19 cellular contexts compared by ENCODE assay signal in the genomic region with DNA sequence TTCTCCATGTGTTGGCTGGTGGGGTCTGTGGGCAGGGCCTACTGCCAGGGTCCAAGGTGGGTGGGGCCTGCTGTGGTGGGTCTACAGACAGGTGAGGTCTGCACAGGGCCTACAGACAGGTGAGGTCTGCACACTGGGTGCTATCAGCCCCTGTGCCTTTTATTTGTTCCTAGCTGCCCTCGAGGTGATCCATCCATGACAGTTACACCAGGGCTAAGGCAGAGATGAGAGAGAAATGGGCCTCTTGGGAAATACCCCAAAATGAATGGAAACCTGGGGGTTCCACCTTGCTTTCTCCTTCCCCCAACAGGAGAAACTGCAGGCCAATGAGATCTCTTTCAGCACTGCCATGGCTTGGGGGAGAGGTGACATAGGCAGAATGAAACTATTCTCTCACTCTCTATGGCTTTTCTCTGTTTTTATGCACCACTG. TPM values are rescaled to one million over a fixed set of nuclear protein-coding genes. Genes with fewer than 3 reads are reported as not detected.
DNase-seq lines count a peak whose midpoint lies in the region; ATAC-seq, FAIRE-seq and TF ChIP-seq lines count a peak whose summit lies in the region.
"Had no signal": no experiment of that assay in that cellular context is flagged by ENCODE, and none has a peak within 500 bp of the region (broad histone marks: within the 10 kb centered on the region; RNA-seq: fewer than 3 reads in every experiment).

No MANE protein-coding gene starts in this region.

- no peak overlapping the region for H4K8ac ChIP-seq in neuronal stem cell (ENCODE audit: low read depth, low read length)

- WGBS in neuronal stem cell (ENCODE audit: extremely low coverage in 2 of 2, insufficient read length in 2 of 2, insufficient replicate concordance in 1 of 2), 2 donors: no CpG with 5 or more reads among the region's 1 CpG
- WGBS in sigmoid colon, 2 donors: 87 to 88% methylated on average over 1 of the region's 1 CpG

- intact Hi-C loops in sigmoid colon (cut with DNase I): no loop called here

- ATAC-seq in HG02885 (IDR thresholded peaks at IDR 0.05; ENCODE audit: poor library complexity, unreplicated experiment): peak; percentile 81
- ATAC-seq: T-cell had no signal

- H2BK5ac ChIP-seq in neuronal stem cell (ENCODE audit: low read length): no peak overlapping the region

- no peak overlapping the region for H3K27ac ChIP-seq in neuronal stem cell (replicated peaks; ENCODE audit: low read length)
- H3K27ac ChIP-seq in sigmoid colon: no peak overlapping the region
- no peak overlapping the region for H3K27ac ChIP-seq in Peyer's patch
- H3K27ac ChIP-seq: esophagus muscularis mucosa, prostate gland had no signal

- peak; percentile 44 for FAIRE-seq in GM18507 (lab: Jason Lieb, UNC)

- H2BK15ac ChIP-seq in neuronal stem cell (ENCODE audit: low read length): no peak overlapping the region

- no peak overlapping the region for H3K18ac ChIP-seq in neuronal stem cell (ENCODE audit: low read length)

- H3K4me1 ChIP-seq in neuronal stem cell (ENCODE audit: control insufficient read depth in 2 of 2, insufficient read depth in 1 of 2, low read depth in 1 of 2, low read length in 2 of 2) (no peaks in the 10 kb centered on the region), sigmoid colon (no peaks in the 10 kb centered on the region), Peyer's patch (no peaks in the 10 kb centered on the region)
- H3K4me1 ChIP-seq: prostate gland had no signal

- H3K9me3 ChIP-seq in neuronal stem cell (replicated peaks in 1 of 2; ENCODE audit: control insufficient read depth in 2 of 2, insufficient read depth in 1 of 2, low read depth in 1 of 2, low read length in 2 of 2) (peaks cover under 1 to 1% of the 10 kb centered on the region in 2 donors), sigmoid colon (peaks cover 0 to 7% (median 3%) of the 10 kb centered on the region in 4 donors), Peyer's patch (peaks cover 0 to 6% (median 2%) of the 10 kb centered on the region in 4 donors)
- H3K9me3 ChIP-seq: prostate gland had no signal

- no peak overlapping the region for H3K4me2 ChIP-seq in neuronal stem cell (ENCODE audit: insufficient read depth, low read length, poor library complexity, severe bottlenecking)

- H3K23ac ChIP-seq in neuronal stem cell (ENCODE audit: low read depth, low read length, poor library complexity): peak overlapping the region; percentile 80

- no peak overlapping the region for H2AK5ac ChIP-seq in neuronal stem cell (ENCODE audit: low read depth, low read length)

- no peak for TF ChIP-seq POLR2A in sigmoid colon (IDR thresholded peaks at IDR 0.05)
- TF ChIP-seq POLR2A in Peyer's patch (IDR thresholded peaks at IDR 0.05): no peak

- no peak overlapping the region for H3K9ac ChIP-seq in neuronal stem cell (ENCODE audit: low read depth, low read length, poor library complexity)

- no peaks in the 10 kb centered on the region for H3K36me3 ChIP-seq in neuronal stem cell (replicated peaks in 1 of 2; ENCODE audit: control insufficient read depth in 2 of 2, insufficient read depth in 2 of 2, low read length in 2 of 2)
- peaks cover 0 to 4% (median 1%) of the 10 kb centered on the region in 4 donors for H3K36me3 ChIP-seq in sigmoid colon
- peaks cover 0 to 12% (median 0%) of the 10 kb centered on the region in 3 donors for H3K36me3 ChIP-seq in Peyer's patch
- H3K36me3 ChIP-seq: prostate gland had no signal

- CTCF ChIA-PET in HEK293T (lab: Yijun Ruan, JAX): no interaction called here

- H3K4me3 ChIP-seq in neuronal stem cell (ENCODE audit: low read length in 2 of 2): no peak overlapping the region
- no peak overlapping the region for H3K4me3 ChIP-seq in sigmoid colon
- no peak overlapping the region for H3K4me3 ChIP-seq in Peyer's patch
- H3K4me3 ChIP-seq: esophagus muscularis mucosa, prostate gland had no signal

- no peak overlapping the region for H2BK120ac ChIP-seq in neuronal stem cell (ENCODE audit: low read depth, low read length)

- H3K27me3 ChIP-seq in neuronal stem cell (ENCODE audit: control insufficient read depth in 3 of 3, insufficient read depth in 3 of 3, low read depth in 1 of 3, low read length in 3 of 3) (no peaks in the 10 kb centered on the region), sigmoid colon (no peaks in the 10 kb centered on the region), Peyer's patch (no peaks in the 10 kb centered on the region)
- H3K27me3 ChIP-seq: esophagus muscularis mucosa had no signal

- H3K4ac ChIP-seq in neuronal stem cell (ENCODE audit: low read length): no peak overlapping the region

- peak; percentile 8 for DNase-seq in GM18507 (ENCODE audit: extremely low spot score, insufficient read length, low read depth)
- DNase-seq in GM20000 (ENCODE audit: low spot score): peak; percentile 80
- no peak for DNase-seq in neuronal stem cell (ENCODE audit: low spot score)
- DNase-seq in HEK293T (ENCODE audit: extremely low spot score): no peak
- DNase-seq in NOMO-1 (lab: John Stamatoyannopoulos, UW; ENCODE audit: unreplicated experiment in 2 of 2): no peak
- no peak for DNase-seq in sigmoid colon
- no peak for DNase-seq in Peyer's patch
- DNase-seq: activated CD4-positive, alpha-beta T cell treated with anti-CD3 and anti-CD28 coated beads for 4 hours; CD8-positive, alpha-beta memory T cell; cerebellar nuclear complex; GF-D8; Kasumi-1; stimulated activated CD4-positive, alpha-beta T cell treated with anti-CD3 and anti-CD28 coated beads, Interleukin-4, amount 100 ng/mL, for 4 hours; substantia nigra had no signal

- no peaks in the 10 kb centered on the region for H3K79me1 ChIP-seq in neuronal stem cell (ENCODE audit: low read depth, low read length)

- no peak overlapping the region for H3K14ac ChIP-seq in neuronal stem cell (ENCODE audit: low read length)

- TF ChIP-seq CTCF in GM20000 (IDR thresholded peaks at IDR 0.05; ENCODE audit: extremely low read depth, missing control alignments) (no peak), sigmoid colon (IDR thresholded peaks at IDR 0.05) (no peak), Peyer's patch (IDR thresholded peaks at IDR 0.05) (no peak)

- POLR2A ChIA-PET in HEK293T (lab: Yijun Ruan, JAX): no interaction called here

- no peak for TF ChIP-seq EP300 in sigmoid colon (IDR thresholded peaks at IDR 0.05)

- no peak overlapping the region for H2BK12ac ChIP-seq in neuronal stem cell (ENCODE audit: low read length)

- H2AFZ ChIP-seq in neuronal stem cell (ENCODE audit: low read length): no peak overlapping the region

- H4K91ac ChIP-seq in neuronal stem cell (ENCODE audit: low read depth, low read length, poor library complexity): no peak overlapping the region

TF ChIP-seq in HEK293T, 16 proteins besides CTCF, POLR2A, EP300 and RAD21:
- TF ChIP-seq TARDBP (IDR thresholded peaks at IDR 0.05): no peak
- TF ChIP-seq L3MBTL2 (conservative IDR thresholded peaks at IDR 0.05): no peak
- TF ChIP-seq, protein P1, sequence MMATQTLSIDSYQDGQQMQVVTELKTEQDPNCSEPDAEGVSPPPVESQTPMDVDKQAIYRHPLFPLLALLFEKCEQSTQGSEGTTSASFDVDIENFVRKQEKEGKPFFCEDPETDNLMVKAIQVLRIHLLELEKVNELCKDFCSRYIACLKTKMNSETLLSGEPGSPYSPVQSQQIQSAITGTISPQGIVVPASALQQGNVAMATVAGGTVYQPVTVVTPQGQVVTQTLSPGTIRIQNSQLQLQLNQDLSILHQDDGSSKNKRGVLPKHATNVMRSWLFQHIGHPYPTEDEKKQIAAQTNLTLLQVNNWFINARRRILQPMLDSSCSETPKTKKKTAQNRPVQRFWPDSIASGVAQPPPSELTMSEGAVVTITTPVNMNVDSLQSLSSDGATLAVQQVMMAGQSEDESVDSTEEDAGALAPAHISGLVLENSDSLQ (IDR thresholded peaks at IDR 0.05): no peak
- TF ChIP-seq ZNF384 (IDR thresholded peaks at IDR 0.05): no peak
- TF ChIP-seq ELF4 (IDR thresholded peaks at IDR 0.05): no peak
- no peak for TF ChIP-seq FOXA1 (IDR thresholded peaks at IDR 0.05)
- TF ChIP-seq LEF1 (IDR thresholded peaks at IDR 0.05; ENCODE audit: borderline replicate concordance): no peak
- TF ChIP-seq BHLHE40 (IDR thresholded peaks at IDR 0.05; ENCODE audit: borderline replicate concordance): no peak
- TF ChIP-seq SUZ12 (IDR thresholded peaks at IDR 0.05): no peak
- TF ChIP-seq NFRKB (IDR thresholded peaks at IDR 0.05): no peak
- TF ChIP-seq HDGF (IDR thresholded peaks at IDR 0.05; ENCODE audit: borderline replicate concordance): no peak
- TF ChIP-seq ARNT (IDR thresholded peaks at IDR 0.05): no peak
- TF ChIP-seq FOXM1 (IDR thresholded peaks at IDR 0.05; ENCODE audit: borderline replicate concordance): no peak
- no peak for TF ChIP-seq SP1 (IDR thresholded peaks at IDR 0.05)
- TF ChIP-seq FOXK2 (IDR thresholded peaks at IDR 0.05): no peak
- no peak for TF ChIP-seq CTBP1 (IDR thresholded peaks at IDR 0.05; ENCODE audit: borderline replicate concordance)

RNA-seq across cellular contexts. Expression of a gene that starts 36.4 kb away (rescaled TPM):
- polyA plus RNA-seq in neuronal stem cell (2013, experiment 1 of 2): 3.9 TPM
- polyA plus RNA-seq in neuronal stem cell (2013, experiment 2 of 2): 2.8 TPM
- total RNA-seq in sigmoid colon: not detected
- not detected for polyA plus RNA-seq in sigmoid colon
- not detected for total RNA-seq in Peyer's patch
- total RNA-seq: CD8-positive, alpha-beta memory T cell; esophagus muscularis mucosa; OCI-LY7; T-cell had no signal
- polyA plus RNA-seq: CD8-positive, alpha-beta memory T cell had no signal

RNA-seq across cellular contexts. Expression of a gene that starts 44.6 kb away (rescaled TPM):
- polyA plus RNA-seq in neuronal stem cell (2013, experiment 1 of 2): 9.3 TPM
- 9.8 TPM for polyA plus RNA-seq in neuronal stem cell (2013, experiment 2 of 2)
- 10 to 100 TPM; 26.4 to 33.8 (median 28.9) TPM for total RNA-seq in sigmoid colon
- 10 to 100 TPM in 1 of 3 donors, 1 to 10 TPM in 2; 5.5 to 14.4 (median 6.0) TPM for polyA plus RNA-seq in sigmoid colon
- total RNA-seq in Peyer's patch: 10 to 100 TPM; 44.1 to 99.8 (median 67.5) TPM

Comparison
In these comparisons a context has a peak if more than half of its experiments do, and no peak if none do; other contexts are left out.
1. DNase-seq: peak in GM18507 (single experiment) and GM20000 (single experiment); none in neuronal stem cell (single experiment), HEK293T (single experiment), NOMO-1 (0 of 2), sigmoid colon (single experiment) and Peyer's patch (0 of 3).